Comparison of ENCODE assay signal across 18 cellular contexts in genomic region chr9:135196474-135196873, GRCh38.
A peak's percentile ranks its signal among the peaks of the same experiment; 100 is the strongest.
DNase-seq lines count a peak whose midpoint lies in the region; ATAC-seq and TF ChIP-seq lines count a peak whose summit lies in the region.
"Had no signal": no experiment of that assay in that cellular context is flagged by ENCODE, and none has a peak within 500 bp of the region (broad histone marks: within the 10 kb centered on the region; RNA-seq: fewer than 3 reads in every experiment).

No MANE protein-coding gene starts in this region.

- ATAC-seq in stimulated activated naive B cell treated with anti-CD40 and anti-IgM and Interleukin-4, amounts not matched to agents 10 μg/mL and 1 μg/mL and 100 μg/mL, for 72 hours (replicated peaks) = no peak

- no peak for TF ChIP-seq CTCF in esophagus squamous epithelium (IDR thresholded peaks at IDR 0.05)

- DNase-seq in activated naive CD4-positive, alpha-beta T cell treated with anti-CD3 and anti-CD28 coated beads, Interleukin-2, amount 10 ng/mL, durations not matched to agents 7 days and 5 days = no peak
- no peak for DNase-seq in activated naive CD4-positive, alpha-beta T cell (lab: John Stamatoyannopoulos, UW)
- peak; percentile 52 for DNase-seq in CMK (ENCODE audit: low read depth)
- no peak for DNase-seq in stimulated activated naive B cell treated with anti-CD40 and anti-IgM and Interleukin-4, amounts not matched to agents 10 μg/mL and 1 μg/mL and 100 μg/mL, for 72 hours
- DNase-seq in esophagus squamous epithelium (lab: John Stamatoyannopoulos, UW) = no peak
- DNase-seq: 8988T; ACHN; BE2C; C1 segment of cervical spinal cord; Caco-2; Calu3; CD4-positive, alpha-beta memory T cell; CD8-positive, alpha-beta memory T cell; DMS79 treated with DMSO at 0.1 percent for 48 hours; GF-D8 had no signal

- H3K27me3 Mint-ChIP-seq in activated naive CD4-positive, alpha-beta T cell treated with anti-CD3 and anti-CD28 coated beads, Interleukin-2, amount 10 ng/mL, durations not matched to agents 7 days and 5 days = peaks cover 5% of the 10 kb centered on the region
- H3K27me3 Mint-ChIP-seq in stimulated activated naive B cell treated with anti-CD40 and anti-IgM and Interleukin-4, amounts not matched to agents 10 μg/mL and 1 μg/mL and 100 μg/mL, for 72 hours = peaks cover 33% of the 10 kb centered on the region in 2 donors
- H3K27me3 Mint-ChIP-seq: CD4-positive, CD25-positive, alpha-beta regulatory T cell had no signal

- H3K9me3 Mint-ChIP-seq in activated naive CD4-positive, alpha-beta T cell treated with anti-CD3 and anti-CD28 coated beads, Interleukin-2, amount 10 ng/mL, durations not matched to agents 7 days and 5 days = peaks cover 6% of the 10 kb centered on the region
- H3K9me3 Mint-ChIP-seq in stimulated activated naive B cell treated with anti-CD40 and anti-IgM and Interleukin-4, amounts not matched to agents 10 μg/mL and 1 μg/mL and 100 μg/mL, for 72 hours = peaks cover 5 to 6% of the 10 kb centered on the region in 2 donors
- H3K9me3 Mint-ChIP-seq: CD4-positive, alpha-beta memory T cell; CD8-positive, alpha-beta memory T cell had no signal

- WGBS in esophagus squamous epithelium, 2 donors = no CpG with 5 or more reads among the region's 1 CpG

- no peak overlapping the region for H3K4me3 ChIP-seq in esophagus squamous epithelium
- H3K4me3 ChIP-seq: BLaER1 had no signal

- H3K4me1 ChIP-seq in esophagus squamous epithelium = no peaks in the 10 kb centered on the region
- H3K4me1 ChIP-seq: BE2C, Caco-2 had no signal

- H3K36me3 Mint-ChIP-seq in activated naive CD4-positive, alpha-beta T cell treated with anti-CD3 and anti-CD28 coated beads, Interleukin-2, amount 10 ng/mL, durations not matched to agents 7 days and 5 days = no peaks in the 10 kb centered on the region
- H3K36me3 Mint-ChIP-seq in stimulated activated naive B cell treated with anti-CD40 and anti-IgM and Interleukin-4, amounts not matched to agents 10 μg/mL and 1 μg/mL and 100 μg/mL, for 72 hours = no peaks in the 10 kb centered on the region
- H3K36me3 Mint-ChIP-seq: CD14-positive monocyte; CD4-positive, alpha-beta memory T cell; CD4-positive, CD25-positive, alpha-beta regulatory T cell; CD8-positive, alpha-beta memory T cell had no signal

- H3K27me3 ChIP-seq in esophagus squamous epithelium = peaks cover 0 to 85% (median 1%) of the 10 kb centered on the region in 4 donors
- H3K27me3 ChIP-seq: BE2C, BLaER1 had no signal

- no peaks in the 10 kb centered on the region for H3K4me1 Mint-ChIP-seq in activated naive CD4-positive, alpha-beta T cell treated with anti-CD3 and anti-CD28 coated beads, Interleukin-2, amount 10 ng/mL, durations not matched to agents 7 days and 5 days
- peaks cover 0 to 2% of the 10 kb centered on the region in 2 donors for H3K4me1 Mint-ChIP-seq in stimulated activated naive B cell treated with anti-CD40 and anti-IgM and Interleukin-4, amounts not matched to agents 10 μg/mL and 1 μg/mL and 100 μg/mL, for 72 hours
- H3K4me1 Mint-ChIP-seq: CD14-positive monocyte; CD4-positive, alpha-beta memory T cell; CD8-positive, alpha-beta memory T cell had no signal

- H3K27ac Mint-ChIP-seq in activated naive CD4-positive, alpha-beta T cell treated with anti-CD3 and anti-CD28 coated beads, Interleukin-2, amount 10 ng/mL, durations not matched to agents 7 days and 5 days = peak overlapping the region; percentile 37
- peak overlapping the region; percentile 81 for H3K27ac Mint-ChIP-seq in stimulated activated naive B cell treated with anti-CD40 and anti-IgM and Interleukin-4, amounts not matched to agents 10 μg/mL and 1 μg/mL and 100 μg/mL, for 72 hours
- H3K27ac Mint-ChIP-seq: CD14-positive monocyte; CD4-positive, CD25-positive, alpha-beta regulatory T cell; CD8-positive, alpha-beta memory T cell had no signal

- no peaks in the 10 kb centered on the region for H3K36me3 ChIP-seq in esophagus squamous epithelium
- H3K36me3 ChIP-seq: BE2C, BLaER1 had no signal

- no peak for TF ChIP-seq POLR2A in esophagus squamous epithelium (IDR thresholded peaks at IDR 0.05)

- CTCF ChIA-PET in activated naive CD4-positive, alpha-beta T cell treated with anti-CD3 and anti-CD28 coated beads, Interleukin-2, amount 10 ng/mL, durations not matched to agents 7 days and 5 days (lab: Charles Lee) = no interaction called here

- no peak overlapping the region for H3K27ac ChIP-seq in esophagus squamous epithelium
- H3K27ac ChIP-seq: BLaER1 had no signal

- no peak overlapping the region for H3K4me3 Mint-ChIP-seq in activated naive CD4-positive, alpha-beta T cell treated with anti-CD3 and anti-CD28 coated beads, Interleukin-2, amount 10 ng/mL, durations not matched to agents 7 days and 5 days
- no peak overlapping the region for H3K4me3 Mint-ChIP-seq in stimulated activated naive B cell treated with anti-CD40 and anti-IgM and Interleukin-4, amounts not matched to agents 10 μg/mL and 1 μg/mL and 100 μg/mL, for 72 hours
- H3K4me3 Mint-ChIP-seq: CD14-positive monocyte; CD4-positive, alpha-beta memory T cell; CD8-positive, alpha-beta memory T cell had no signal

- intact Hi-C loops in esophagus squamous epithelium (cut with DNase I) = no loop called here

- H3K9me3 ChIP-seq in esophagus squamous epithelium = no peaks in the 10 kb centered on the region
- H3K9me3 ChIP-seq: BE2C, Caco-2 had no signal
